1 cellular context compared by ENCODE assay signal in the genomic region with DNA sequence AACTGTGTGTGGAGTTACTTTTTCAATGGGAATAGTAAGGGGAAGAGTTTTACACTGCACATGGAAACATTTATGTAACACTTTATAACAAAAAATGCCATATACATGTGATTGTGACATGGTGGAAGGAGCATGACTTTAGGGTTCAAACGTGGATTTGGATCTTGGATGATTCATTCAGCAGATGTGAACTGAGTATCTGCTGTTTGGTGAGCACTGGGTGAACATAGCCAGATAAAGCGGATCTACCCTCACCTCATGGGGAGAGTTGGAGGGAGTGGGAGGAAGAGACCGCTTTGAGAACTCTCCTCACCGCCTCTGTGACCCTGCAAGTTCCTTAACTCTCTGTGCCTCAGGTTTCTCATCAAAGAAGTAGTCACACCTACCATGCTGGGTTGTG.
TF ChIP-seq lines count a peak whose summit lies in the region.

No MANE protein-coding gene starts in this region.

TF ChIP-seq in K562, 482 proteins besides CTCF, POLR2A, EP300 and RAD21:
- TF ChIP-seq CBFA2T2 (conservative IDR thresholded peaks at IDR 0.05) (peak; percentile 70), STAT5A (IDR thresholded peaks at IDR 0.05; ENCODE audit: borderline replicate concordance, low read length) (no peak), DPF2 (IDR thresholded peaks at IDR 0.05) (peak; percentile 83), NR1H2 (CRISPR knock-in tag; IDR thresholded peaks at IDR 0.05) (no peak), SMARCC2 (IDR thresholded peaks at IDR 0.05; ENCODE audit: low read depth) (0 out of 2 replicates have a peak, but pooled peaks have one; percentile 21), EGR1 (conservative IDR thresholded peaks at IDR 0.05) (peak; percentile 65), SMARCA4 (IDR thresholded peaks at IDR 0.05) (peak; percentile 58), ZFP30 (CRISPR knock-in tag; IDR thresholded peaks at IDR 0.05; ENCODE audit: borderline replicate concordance) (no peak), ARID1B (IDR thresholded peaks at IDR 0.05) (peak; percentile 68), TFE3 (CRISPR knock-in tag; IDR thresholded peaks at IDR 0.05) (no peak), XRCC4 (IDR thresholded peaks at IDR 0.05; ENCODE audit: extremely low read depth, insufficient read depth, insufficient read length) (no peak), NCOR1 (IDR thresholded peaks at IDR 0.05) (peak; percentile 32; the same call in 1 of the 2 replicates), OTX1 (CRISPR knock-in tag; IDR thresholded peaks at IDR 0.05) (no peak), PML (IDR thresholded peaks at IDR 0.05; ENCODE audit: low read length) (0 out of 2 replicates have a peak, but pooled peaks have one; percentile 38), TRIM24 (IDR thresholded peaks at IDR 0.05) (peak in 1 of 2 experiments; percentile 25; a peak in 2 of 4 replicates), ZNF830 (CRISPR knock-in tag; IDR thresholded peaks at IDR 0.05) (no peak), TCF3 (CRISPR knock-in tag; IDR thresholded peaks at IDR 0.05) (peak; percentile 64), FOSL1 (tag; conservative IDR thresholded peaks at IDR 0.05) (peak; percentile 68), NKRF (IDR thresholded peaks at IDR 0.05; ENCODE audit: borderline replicate concordance) (no peak), POLR2AphosphoS5 (IDR thresholded peaks at IDR 0.05; ENCODE audit: control insufficient read depth, insufficient read depth, low read depth, low read length) (peak; percentile 57; the same call in 1 of the 2 replicates), HCFC1 (IDR thresholded peaks at IDR 0.05; ENCODE audit: low read depth, low read length) (no peak), NELFE (IDR thresholded peaks at IDR 0.05; ENCODE audit: insufficient read depth, insufficient read length) (no peak), TEAD4 (IDR thresholded peaks at IDR 0.05; ENCODE audit: low read length) (peak; percentile 69; the same call in 1 of the 2 replicates), TEAD4 (CRISPR knock-in tag; IDR thresholded peaks at IDR 0.05; ENCODE audit: borderline replicate concordance) (no peak), SRSF7 (optimal IDR thresholded peaks at IDR 0.05; ENCODE audit: low read depth, low read length) (no peak), KDM2B (CRISPR knock-in tag; IDR thresholded peaks at IDR 0.05) (no peak), HMBOX1 (IDR thresholded peaks at IDR 0.05) (no peak), TAL1 (IDR thresholded peaks at IDR 0.05) (peak; percentile 20; the same call in 1 of the 2 replicates), JUND (IDR thresholded peaks at IDR 0.05; ENCODE audit: borderline replicate concordance, low read depth, low read length) (peak; percentile 43; the same call in 1 of the 2 replicates), JUND (tag; IDR thresholded peaks at IDR 0.05; ENCODE audit: borderline replicate concordance, low read depth, low read length) (peak; percentile 31; the same call in 1 of the 3 replicates), CBFA2T3 (IDR thresholded peaks at IDR 0.05) (peak; percentile 86), KLF16 (IDR thresholded peaks at IDR 0.05) (peak; percentile 53; the same call in 1 of the 2 replicates), SNRNP70 (optimal IDR thresholded peaks at IDR 0.05; ENCODE audit: low read depth, low read length) (no peak), ZNF436 (CRISPR knock-in tag; IDR thresholded peaks at IDR 0.05) (no peak), RCOR1 (IDR thresholded peaks at IDR 0.05; ENCODE audit: borderline replicate concordance in 1 of 2, low read depth in 2 of 2, low read length in 2 of 2) (0 out of 4 replicates have a peak, but pooled peaks of 1 of the 2 experiments have one; percentile 30), SMARCE1 (IDR thresholded peaks at IDR 0.05) (peak; percentile 59; the same call in 1 of the 2 replicates), ZBTB1 (CRISPR knock-in tag; IDR thresholded peaks at IDR 0.05; ENCODE audit: borderline replicate concordance, low read depth) (no peak), ZNF146 (CRISPR knock-in tag; IDR thresholded peaks at IDR 0.05; ENCODE audit: unreplicated experiment) (no peak), ZNF133 (CRISPR knock-in tag; IDR thresholded peaks at IDR 0.05) (no peak), BRCA1 (IDR thresholded peaks at IDR 0.05) (no peak), BRCA1 (CRISPR knock-in tag; IDR thresholded peaks at IDR 0.05) (no peak), NR4A1 (CRISPR knock-in tag; IDR thresholded peaks at IDR 0.05) (no peak), NR4A1 (tag; IDR thresholded peaks at IDR 0.05) (no peak)
- TF ChIP-seq, protein P1, sequence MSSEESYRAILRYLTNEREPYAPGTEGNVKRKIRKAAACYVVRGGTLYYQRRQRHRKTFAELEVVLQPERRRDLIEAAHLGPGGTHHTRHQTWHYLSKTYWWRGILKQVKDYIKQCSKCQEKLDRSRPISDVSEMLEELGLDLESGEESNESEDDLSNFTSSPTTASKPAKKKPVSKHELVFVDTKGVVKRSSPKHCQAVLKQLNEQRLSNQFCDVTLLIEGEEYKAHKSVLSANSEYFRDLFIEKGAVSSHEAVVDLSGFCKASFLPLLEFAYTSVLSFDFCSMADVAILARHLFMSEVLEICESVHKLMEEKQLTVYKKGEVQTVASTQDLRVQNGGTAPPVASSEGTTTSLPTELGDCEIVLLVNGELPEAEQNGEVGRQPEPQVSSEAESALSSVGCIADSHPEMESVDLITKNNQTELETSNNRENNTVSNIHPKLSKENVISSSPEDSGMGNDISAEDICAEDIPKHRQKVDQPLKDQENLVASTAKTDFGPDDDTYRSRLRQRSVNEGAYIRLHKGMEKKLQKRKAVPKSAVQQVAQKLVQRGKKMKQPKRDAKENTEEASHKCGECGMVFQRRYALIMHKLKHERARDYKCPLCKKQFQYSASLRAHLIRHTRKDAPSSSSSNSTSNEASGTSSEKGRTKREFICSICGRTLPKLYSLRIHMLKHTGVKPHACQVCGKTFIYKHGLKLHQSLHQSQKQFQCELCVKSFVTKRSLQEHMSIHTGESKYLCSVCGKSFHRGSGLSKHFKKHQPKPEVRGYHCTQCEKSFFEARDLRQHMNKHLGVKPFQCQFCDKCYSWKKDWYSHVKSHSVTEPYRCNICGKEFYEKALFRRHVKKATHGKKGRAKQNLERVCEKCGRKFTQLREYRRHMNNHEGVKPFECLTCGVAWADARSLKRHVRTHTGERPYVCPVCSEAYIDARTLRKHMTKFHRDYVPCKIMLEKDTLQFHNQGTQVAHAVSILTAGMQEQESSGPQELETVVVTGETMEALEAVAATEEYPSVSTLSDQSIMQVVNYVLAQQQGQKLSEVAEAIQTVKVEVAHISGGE (CRISPR knock-in tag; IDR thresholded peaks at IDR 0.05): no peak
- TF ChIP-seq, protein P2, sequence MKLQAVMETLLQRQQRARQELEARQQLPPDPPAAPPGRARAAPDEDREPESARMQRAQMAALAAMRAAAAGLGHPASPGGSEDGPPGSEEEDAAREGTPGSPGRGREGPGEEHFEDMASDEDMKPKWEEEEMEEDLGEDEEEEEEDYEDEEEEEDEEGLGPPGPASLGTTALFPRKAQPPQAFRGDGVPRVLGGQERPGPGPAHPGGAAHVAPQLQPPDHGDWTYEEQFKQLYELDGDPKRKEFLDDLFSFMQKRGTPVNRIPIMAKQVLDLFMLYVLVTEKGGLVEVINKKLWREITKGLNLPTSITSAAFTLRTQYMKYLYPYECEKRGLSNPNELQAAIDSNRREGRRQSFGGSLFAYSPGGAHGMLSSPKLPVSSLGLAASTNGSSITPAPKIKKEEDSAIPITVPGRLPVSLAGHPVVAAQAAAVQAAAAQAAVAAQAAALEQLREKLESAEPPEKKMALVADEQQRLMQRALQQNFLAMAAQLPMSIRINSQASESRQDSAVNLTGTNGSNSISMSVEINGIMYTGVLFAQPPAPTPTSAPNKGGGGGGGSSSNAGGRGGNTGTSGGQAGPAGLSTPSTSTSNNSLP (IDR thresholded peaks at IDR 0.05; ENCODE audit: borderline replicate concordance, low read depth, low read length): no peak
- TF ChIP-seq, protein P3, sequence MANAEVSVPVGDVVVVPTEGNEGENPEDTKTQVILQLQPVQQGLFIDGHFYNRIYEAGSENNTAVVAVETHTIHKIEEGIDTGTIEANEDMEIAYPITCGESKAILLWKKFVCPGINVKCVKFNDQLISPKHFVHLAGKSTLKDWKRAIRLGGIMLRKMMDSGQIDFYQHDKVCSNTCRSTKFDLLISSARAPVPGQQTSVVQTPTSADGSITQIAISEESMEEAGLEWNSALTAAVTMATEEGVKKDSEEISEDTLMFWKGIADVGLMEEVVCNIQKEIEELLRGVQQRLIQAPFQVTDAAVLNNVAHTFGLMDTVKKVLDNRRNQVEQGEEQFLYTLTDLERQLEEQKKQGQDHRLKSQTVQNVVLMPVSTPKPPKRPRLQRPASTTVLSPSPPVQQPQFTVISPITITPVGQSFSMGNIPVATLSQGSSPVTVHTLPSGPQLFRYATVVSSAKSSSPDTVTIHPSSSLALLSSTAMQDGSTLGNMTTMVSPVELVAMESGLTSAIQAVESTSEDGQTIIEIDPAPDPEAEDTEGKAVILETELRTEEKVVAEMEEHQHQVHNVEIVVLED (CRISPR knock-in tag; IDR thresholded peaks at IDR 0.05): no peak
